In the genomic region with DNA sequence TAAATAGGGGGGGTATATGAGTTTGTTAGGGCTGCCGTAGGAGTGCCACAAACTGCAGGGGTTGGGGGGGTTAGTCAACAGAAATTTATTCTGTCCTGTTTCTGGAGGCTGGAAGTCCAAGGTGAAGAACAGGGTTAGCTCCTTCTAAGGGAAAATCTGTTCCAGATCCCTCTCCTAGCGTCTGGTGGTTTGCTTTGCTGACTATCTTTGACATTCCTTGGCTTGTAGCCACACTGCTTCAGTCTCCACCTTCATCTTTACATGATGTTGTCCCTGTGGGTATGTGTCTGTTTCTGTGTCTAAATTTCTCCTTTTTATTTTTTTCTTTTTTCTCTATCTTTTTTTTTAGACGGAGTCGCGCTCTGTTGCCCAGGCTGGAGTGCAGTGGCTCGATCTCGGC, we compare ENCODE assay signal across 21 cellular contexts. TPM values are rescaled to one million over a fixed set of nuclear protein-coding genes. Genes with fewer than 3 reads are reported as not detected.
A peak's percentile ranks its signal among the peaks of the same experiment; 100 is the strongest.
DNase-seq lines count a peak whose midpoint lies in the region; ATAC-seq and TF ChIP-seq lines count a peak whose summit lies in the region.
"Had no signal": no experiment of that assay in that cellular context is flagged by ENCODE, and none has a peak within 500 bp of the region (broad histone marks: within the 10 kb centered on the region; RNA-seq: fewer than 3 reads in every experiment).

No MANE protein-coding gene starts in this region.

- H3K9me3 ChIP-seq in GM23248 (ENCODE audit: low read depth) = no peaks in the 10 kb centered on the region
- no peaks in the 10 kb centered on the region for H3K9me3 ChIP-seq in SK-N-SH
- no peaks in the 10 kb centered on the region for H3K9me3 ChIP-seq in prostate gland

- no peak overlapping the region for H3K27ac ChIP-seq in GM23248
- no peak overlapping the region for H3K27ac ChIP-seq in SK-N-SH (ENCODE audit: low read depth in 2 of 2, low read length in 1 of 2)
- H3K27ac ChIP-seq in prostate gland = no peak overlapping the region

- H3K9me2 ChIP-seq in GM23248 (ENCODE audit: insufficient read depth) (no peaks in the 10 kb centered on the region), SK-N-SH (no peaks in the 10 kb centered on the region)

- no peak overlapping the region for H3K9ac ChIP-seq in GM23248
- H3K9ac ChIP-seq in SK-N-SH = no peak overlapping the region

- no peak for TF ChIP-seq EP300 in SK-N-SH (IDR thresholded peaks at IDR 0.05; ENCODE audit: borderline replicate concordance in 1 of 2, low read depth in 1 of 2, low read length in 1 of 2)

- no peaks in the 10 kb centered on the region for H3K27me3 ChIP-seq in GM23248 (replicated peaks; ENCODE audit: insufficient read depth)
- H3K27me3 ChIP-seq in SK-N-SH (ENCODE audit: insufficient read depth) = no peaks in the 10 kb centered on the region
- H3K27me3 ChIP-seq in prostate gland (replicated peaks; ENCODE audit: insufficient read depth) = no peaks in the 10 kb centered on the region

- H4K20me1 ChIP-seq in GM23248 (ENCODE audit: insufficient read depth) (no peaks in the 10 kb centered on the region), SK-N-SH (ENCODE audit: insufficient read depth) (no peaks in the 10 kb centered on the region)

- DNase-seq in AG10803 (ENCODE audit: low read depth) (peak; percentile 33), GM23248 (peak; percentile 40), SK-N-SH (no peak), fibroblast of pulmonary artery (ENCODE audit: low read depth) (peak; percentile 38), prostate gland (ENCODE audit: low spot score) (no peak)
- DNase-seq in activated T-cell treated with anti-CD3 and anti-CD28 coated beads, Interleukin-2, amount 50 U/mL, for 48 hours = no peak
- DNase-seq: Calu3; CD4-positive, alpha-beta T cell; DMS79; HCEC 1CT; MV-4-11; NCI-H1417 treated with DMSO at 0.1 percent for 48 hours; NCI-H1930; NCI-H2171; NCI-H748 treated with DMSO at 0.1 percent for 48 hours; T-cell had no signal

- no peak for TF ChIP-seq POLR2A in prostate gland (IDR thresholded peaks at IDR 0.05)

- CTCF ChIA-PET in SK-N-SH (lab: Yijun Ruan, JAX) = interaction anchor here (0.7 to 17.2 kb wide), 3 partner anchors 8 to 153 kb away, joined by 3 to 596 read pairs (median 4); a partner anchor contains a TSS

- H3K79me2 ChIP-seq in GM23248 (ENCODE audit: insufficient read depth) (no peaks in the 10 kb centered on the region), SK-N-SH (ENCODE audit: insufficient read depth) (no peaks in the 10 kb centered on the region)

- no peak for ATAC-seq in GM19035 (IDR thresholded peaks at IDR 0.05; ENCODE audit: unreplicated experiment)
- no peak for ATAC-seq in activated CD4-positive, CD25-positive, alpha-beta regulatory T cell treated with anti-CD3 and anti-CD28 coated beads, Interleukin-2, amount 50 U/mL, for 24 hours
- ATAC-seq: Right ventricle myocardium inferior, T-cell had no signal

- H3K4me1 ChIP-seq in GM23248 (ENCODE audit: insufficient read depth) (no peaks in the 10 kb centered on the region), SK-N-SH (ENCODE audit: control insufficient read depth in 1 of 2, insufficient read depth in 2 of 2, low read depth in 1 of 2, low read length in 1 of 2) (no peaks in the 10 kb centered on the region; a peak in 1 of 4 replicates), prostate gland (replicated peaks) (no peaks in the 10 kb centered on the region)

- in situ Hi-C loops in GM23248 (cut with MboI) = no loop called here

- no peaks in the 10 kb centered on the region; the same call in none of the 2 replicates for H3K36me3 ChIP-seq in GM23248 (ENCODE audit: low read depth)
- peaks cover 6 to 7% of the 10 kb centered on the region in 2 experiments for H3K36me3 ChIP-seq in SK-N-SH (replicated peaks in 1 of 2; ENCODE audit: control insufficient read depth in 1 of 2, insufficient read depth in 2 of 2, low read length in 1 of 2)
- peaks cover 0 to 10% of the 10 kb centered on the region in 2 donors for H3K36me3 ChIP-seq in prostate gland

- H3F3A ChIP-seq in GM23248 (ENCODE audit: insufficient read depth) (no peaks in the 10 kb centered on the region), SK-N-SH (replicated peaks; ENCODE audit: insufficient read depth) (peaks cover 10% of the 10 kb centered on the region)

- intact Hi-C loops in prostate gland (cut with DNase I) = no loop called here

- H3K4me2 ChIP-seq in GM23248 (ENCODE audit: unreplicated experiment) (no peak overlapping the region), SK-N-SH (no peak overlapping the region)

- no peak for TF ChIP-seq RAD21 in SK-N-SH (IDR thresholded peaks at IDR 0.05; ENCODE audit: low read length)

- H2AFZ ChIP-seq in GM23248 = no peak overlapping the region
- no peak overlapping the region for H2AFZ ChIP-seq in SK-N-SH (ENCODE audit: low read depth)

- POLR2A ChIA-PET in SK-N-SH (lab: Yijun Ruan, JAX) = no interaction called here

- 71 to 73% methylated on average over 7 of the region's 7 CpGs for WGBS in GM23248 (ENCODE audit: low coverage in 1 of 2, low lambda C conversion rate in 2 of 2, missing lambda C conversion rate in 2 of 2), 2 experiments
- WGBS in SK-N-SH (ENCODE audit: low lambda C conversion rate) = 68% methylated on average over 7 of the region's 7 CpGs
- WGBS in prostate gland = 77% methylated on average over 7 of the region's 7 CpGs

- H3K4me3 ChIP-seq in AG10803 (ENCODE audit: low read length) (no peak overlapping the region), GM23248 (no peak overlapping the region), SK-N-SH (ENCODE audit: low read depth in 2 of 2, low read length in 1 of 2) (no peak overlapping the region), fibroblast of pulmonary artery (replicated peaks; ENCODE audit: low read depth, low read length) (no peak overlapping the region), prostate gland (no peak overlapping the region)

- TF ChIP-seq CTCF in AG10803 (conservative IDR thresholded peaks at IDR 0.05; ENCODE audit: low read length) = no peak
- TF ChIP-seq CTCF in SK-N-SH (IDR thresholded peaks at IDR 0.05) = no peak
- no peak for TF ChIP-seq CTCF in fibroblast of pulmonary artery (IDR thresholded peaks at IDR 0.05; ENCODE audit: low read length, missing control alignments)
- no peak for TF ChIP-seq CTCF in prostate gland (IDR thresholded peaks at IDR 0.05)

TF ChIP-seq in SK-N-SH, 30 proteins besides CTCF, POLR2A, EP300 and RAD21:
- no peak for TF ChIP-seq SIN3A (IDR thresholded peaks at IDR 0.05; ENCODE audit: borderline replicate concordance, low read depth, low read length)
- TF ChIP-seq TCF12 (IDR thresholded peaks at IDR 0.05) = 0 out of 2 replicates have a peak, but pooled peaks have one; percentile 7
- no peak for TF ChIP-seq MXI1 (IDR thresholded peaks at IDR 0.05; ENCODE audit: low read depth, low read length)
- TF ChIP-seq EZH2phosphoT487 (IDR thresholded peaks at IDR 0.05; ENCODE audit: borderline replicate concordance, low read depth) = no peak
- TF ChIP-seq FOSL2 (IDR thresholded peaks at IDR 0.05; ENCODE audit: borderline replicate concordance, low read depth) = no peak

RNA-seq across cellular contexts. Expression of a gene that starts 8.1 kb away (rescaled TPM):
- total RNA-seq in GM23248 (2014; rRNA removed; shearing (Covaris generic)) = 21.6 and 22.3 TPM in 2 replicates
- polyA plus RNA-seq in GM23248 (2016; fragmentation: Nextera tagmentation; extraction: Ambion mirVana) (23.6 and 24.4 TPM in 2 replicates), SK-N-SH (2012; rRNA removed) (14.5 and 14.8 TPM in 2 replicates)
- polyA plus RNA-seq in SK-N-SH (2012; cell fraction: cytosol; rRNA removed) = 7.0 and 9.5 TPM in 2 replicates
- 27.0 and 35.4 TPM in 2 replicates for polyA plus RNA-seq in SK-N-SH (2012; cell fraction: nucleus; rRNA removed)
- 10 to 100 TPM in 1 of 2 donors, 1 to 10 TPM in 1; 8.9 to 25.1 TPM for total RNA-seq in prostate gland

RNA-seq across cellular contexts. Expression of a gene that starts 10.8 kb away (rescaled TPM):
- 101 and 103 TPM in 2 replicates for total RNA-seq in GM23248 (2014; rRNA removed; shearing (Covaris generic))
- polyA plus RNA-seq in GM23248 (2016; fragmentation: Nextera tagmentation; extraction: Ambion mirVana) (71.6 and 73.9 TPM in 2 replicates), SK-N-SH (2012; rRNA removed) (76.0 and 110 TPM in 2 replicates)
- 47.1 and 75.1 TPM in 2 replicates for polyA plus RNA-seq in SK-N-SH (2012; cell fraction: cytosol; rRNA removed)
- 101 and 137 TPM in 2 replicates for polyA plus RNA-seq in SK-N-SH (2012; cell fraction: nucleus; rRNA removed)
- 10 to 100 TPM; 72.6 to 75.6 TPM for total RNA-seq in prostate gland

RNA-seq across cellular contexts. Expression of a gene that starts 24.0 kb away (rescaled TPM):
- total RNA-seq in GM23248 (2014; rRNA removed; shearing (Covaris generic)) = 1.1 and 3.7 TPM in 2 replicates
- 0.44 and 1.3 TPM in 2 replicates for polyA plus RNA-seq in GM23248 (2016; fragmentation: Nextera tagmentation; extraction: Ambion mirVana)
- polyA plus RNA-seq in SK-N-SH (2012; rRNA removed) = 0.05 TPM in 2 replicates
- polyA plus RNA-seq in SK-N-SH (2012; cell fraction: cytosol; rRNA removed) = 0.03 and 0.05 TPM in 2 replicates
- 0.11 and 0.20 TPM in 2 replicates for polyA plus RNA-seq in SK-N-SH (2012; cell fraction: nucleus; rRNA removed)
- 1 to 10 TPM in 1 of 2 donors, not detected in 1; 1.0 TPM for total RNA-seq in prostate gland
- total RNA-seq: HT1080, NCI-H460 had no signal

RNA-seq across cellular contexts. Expression of a gene that starts 27.0 kb away (rescaled TPM):
- 45.4 and 48.7 TPM in 2 replicates for total RNA-seq in GM23248 (2014; rRNA removed; shearing (Covaris generic))
- polyA plus RNA-seq in GM23248 (2016; fragmentation: Nextera tagmentation; extraction: Ambion mirVana) (8.8 and 9.8 TPM in 2 replicates), SK-N-SH (2012; rRNA removed) (4.9 and 5.2 TPM in 2 replicates)
- polyA plus RNA-seq in SK-N-SH (2012; cell fraction: cytosol; rRNA removed) = 0.95 and 2.6 TPM in 2 replicates
- polyA plus RNA-seq in SK-N-SH (2012; cell fraction: nucleus; rRNA removed) = 24.1 and 29.7 TPM in 2 replicates
- 1 to 10 TPM in 1 of 2 donors, not detected in 1; 7.1 TPM for total RNA-seq in prostate gland
- total RNA-seq: CD4-positive, alpha-beta T cell had no signal

RNA-seq across cellular contexts. Expression of a gene that starts 31.6 kb away (rescaled TPM):
- 20.3 and 24.9 TPM in 2 replicates for total RNA-seq in GM23248 (2014; rRNA removed; shearing (Covaris generic))
- polyA plus RNA-seq in GM23248 (2016; fragmentation: Nextera tagmentation; extraction: Ambion mirVana) = 35.1 and 35.4 TPM in 2 replicates
- 3.6 and 3.8 TPM in 2 replicates for polyA plus RNA-seq in SK-N-SH (2012; rRNA removed)
- 2.1 and 2.5 TPM in 2 replicates for polyA plus RNA-seq in SK-N-SH (2012; cell fraction: cytosol; rRNA removed)
- 3.3 and 4.4 TPM in 2 replicates for polyA plus RNA-seq in SK-N-SH (2012; cell fraction: nucleus; rRNA removed)
- 1 to 10 TPM; 4.5 to 8.5 TPM for total RNA-seq in prostate gland

Comparison
In these comparisons a context has a peak if more than half of its experiments do, and no peak if none do; other contexts are left out.
1. DNase-seq: peak in AG10803 (single experiment), GM23248 (single experiment) and fibroblast of pulmonary artery (single experiment); none in SK-N-SH (single experiment), prostate gland (single experiment) and activated T-cell treated with anti-CD3 and anti-CD28 coated beads, Interleukin-2, amount 50 U/mL, for 48 hours (0 of 2).